ENCODE assay signal across 25 cellular contexts in genomic region chr7:2052657-2053048, GRCh38.
"Had no signal": no experiment of that assay in that cellular context is flagged by ENCODE, and none has a peak within 500 bp of the region (broad histone marks: within the 10 kb centered on the region; RNA-seq: fewer than 3 reads in every experiment).

No MANE protein-coding gene starts in this region.

- ATAC-seq: foreskin keratinocyte; left lung; natural killer cell treated with Interleukin-12 subunit alpha and Interleukin-12 subunit beta and Interleukin-15 and Interleukin-18, amount 100 ng/mL, for 72 hours; right lobe of liver; stimulated activated effector memory CD8-positive, alpha-beta T cell treated with anti-CD3 and anti-CD28 coated beads, Interleukin-12 subunit alpha, Interleukin-12 subunit beta, amount 100 ng/mL, for 72 hours; stimulated activated naive CD8-positive, alpha-beta T cell treated with anti-CD3 and anti-CD28 coated beads, Interleukin-15, Interleukin-2, amounts not matched to agents 100 U/mL and 50 U/mL, for 24 hours had no signal

- H3K9me3 ChIP-seq: left lung, prostate gland, right lobe of liver, suprapubic skin, thyroid gland, uterus had no signal

- H2AFZ ChIP-seq: neural progenitor cell, parathyroid adenoma had no signal

- H3K9ac ChIP-seq: neural progenitor cell, parathyroid adenoma had no signal

- H3K4me3 ChIP-seq: coronary artery, left lung, lung, neural progenitor cell, prostate gland, right lobe of liver, suprapubic skin, thyroid gland, uterus had no signal

- H3K4me2 ChIP-seq: neural progenitor cell had no signal

- H3K27me3 ChIP-seq: foreskin keratinocyte, left lung, neural progenitor cell, right lobe of liver, suprapubic skin, thyroid gland, uterus had no signal

- DNase-seq: effector CD4-positive, alpha-beta T cell; endodermal cell; erythroblast; foreskin keratinocyte; head of caudate nucleus; hypothalamus; kidney glomerular epithelial cell; left lung; mesenchymal stem cell; midbrain; occipital lobe; right lobe of liver; stimulated activated CD4-positive, alpha-beta T cell treated with anti-CD3 and anti-CD28 coated beads, Interleukin-4, amount 100 ng/mL, for 1 hour; stimulated activated CD8-positive, alpha-beta memory T cell treated with anti-CD3 and anti-CD28 coated beads, Interleukin-4, amount 100 ng/mL, for 48 hours; stimulated activated naive CD8-positive, alpha-beta T cell treated with anti-CD3 and anti-CD28 coated beads, Interleukin-15, Interleukin-2, amounts not matched to agents 100 U/mL and 50 U/mL, for 24 hours; thyroid gland; uterus had no signal

- H3K4me1 ChIP-seq: left lung, neural progenitor cell, parathyroid adenoma, prostate gland, right lobe of liver, thyroid gland, uterus had no signal

- H3K27ac ChIP-seq: coronary artery, foreskin keratinocyte, left lung, neural progenitor cell, parathyroid adenoma, prostate gland, right lobe of liver, suprapubic skin, thyroid gland, uterus had no signal

- H3K36me3 ChIP-seq: neural progenitor cell, prostate gland, right lobe of liver, suprapubic skin, thyroid gland, uterus had no signal
